Comparison of ENCODE assay signal across 28 cellular contexts in genomic region chr5:118577621-118578020, GRCh38.
DNase-seq lines count a peak whose midpoint lies in the region; TF ChIP-seq lines count a peak whose summit lies in the region.
"Had no signal": no experiment of that assay in that cellular context is flagged by ENCODE, and none has a peak within 500 bp of the region (broad histone marks: within the 10 kb centered on the region; RNA-seq: fewer than 3 reads in every experiment).

No MANE protein-coding gene starts in this region.

- TF ChIP-seq CTCF in AG10803 (conservative IDR thresholded peaks at IDR 0.05; ENCODE audit: low read length), result no peak

- no peaks in the 10 kb centered on the region for H3K27me3 ChIP-seq in adipocyte (replicated peaks; ENCODE audit: control insufficient read depth, insufficient read depth, low read length)

- peaks cover 28% of the 10 kb centered on the region for H3K4me1 ChIP-seq in adipocyte (ENCODE audit: control insufficient read depth, insufficient read depth, low read length)
- H3K4me1 ChIP-seq: A549 had no signal

- DNase-seq in AG10803 (ENCODE audit: low read depth), result peak; percentile 18
- DNase-seq in adipocyte (ENCODE audit: low read depth), result no peak
- peak; percentile 8 for DNase-seq in fibroblast of gingiva (ENCODE audit: low read depth)
- no peak for DNase-seq in RKO (ENCODE audit: low spot score)
- no peak for DNase-seq in stimulated activated CD4-positive, alpha-beta T cell treated with anti-CD3 and anti-CD28 coated beads, Interleukin-4, amount 100 ng/mL, for 4 hours
- no peak for DNase-seq in SKM-1 (lab: John Stamatoyannopoulos, UW; ENCODE audit: unreplicated experiment)
- DNase-seq: C1 segment of cervical spinal cord; CD4-positive, alpha-beta memory T cell; COR-L47; DMS53; H7; Karpas-422; NCI-H1092 treated with DMSO at 0.1 percent for 48 hours; NCI-H1436; NCI-H187; NCI-H2081 treated with DMSO at 0.1 percent for 48 hours; NCI-H2171 treated with DMSO at 0.1 percent for 48 hours; NCI-H345; NCI-H524; NCI-H82; NK-92 treated with Interleukin-12 subunit alpha and Interleukin-12 subunit beta, amount 100 ng/mL, for 24 hours; PC-9; SIG-M5; SK-N-SH had no signal

- H3K36me3 ChIP-seq in adipocyte (ENCODE audit: control insufficient read depth, insufficient read depth, low read length, severe bottlenecking), result no peaks in the 10 kb centered on the region

- peak overlapping the region; percentile 44 for H3K9ac ChIP-seq in adipocyte (ENCODE audit: low read length)
- H3K9ac ChIP-seq: GM23248, SK-N-SH had no signal

- H3K4me3 ChIP-seq in AG10803 (ENCODE audit: low read length) (no peak overlapping the region), adipocyte (ENCODE audit: low read length) (no peak overlapping the region)
- H3K4me3 ChIP-seq: A549, GM23248, PC-9 had no signal

- no peaks in the 10 kb centered on the region for H3K9me3 ChIP-seq in adipocyte (ENCODE audit: control insufficient read depth, low read length)
- H3K9me3 ChIP-seq: A549, SK-N-SH had no signal

- H3K27ac ChIP-seq in temporal lobe (ENCODE audit: low read depth, low read length), result peak overlapping the region; percentile 5
- H3K27ac ChIP-seq: A549, GM23248, PC-9, RWPE1 had no signal

Comparison
In these comparisons a context has a peak if more than half of its experiments do, and no peak if none do; other contexts are left out.
1. DNase-seq: peak in AG10803 (single experiment) and fibroblast of gingiva (single experiment); none in adipocyte (single experiment), RKO (single experiment), stimulated activated CD4-positive, alpha-beta T cell treated with anti-CD3 and anti-CD28 coated beads, Interleukin-4, amount 100 ng/mL, for 4 hours (0 of 2) and SKM-1 (single experiment).